In the genomic region with DNA sequence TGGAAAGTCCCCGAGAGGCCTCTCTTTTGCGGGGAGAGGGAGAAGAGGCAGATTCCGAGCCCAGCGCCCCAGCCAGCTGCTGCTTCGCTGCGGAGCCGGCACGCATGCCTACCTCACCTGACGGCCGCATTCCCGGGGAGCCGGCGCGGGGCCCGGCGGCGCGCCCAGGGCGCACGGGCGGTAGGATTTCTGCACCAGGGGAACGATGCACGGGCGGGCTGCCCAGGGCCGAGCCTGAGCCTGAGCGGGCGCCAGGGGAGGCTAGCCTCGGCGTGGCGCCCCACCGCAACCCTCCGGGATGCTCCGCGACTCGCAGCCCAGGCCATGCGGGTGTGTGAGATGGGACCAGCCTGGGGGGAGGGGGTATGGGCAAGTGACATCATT, we compare ENCODE assay signal across 11 cellular contexts.
DNase-seq lines count a peak whose midpoint lies in the region; ATAC-seq and TF ChIP-seq lines count a peak whose summit lies in the region.
"Had no signal": no experiment of that assay in that cellular context is flagged by ENCODE, and none has a peak within 500 bp of the region (broad histone marks: within the 10 kb centered on the region; RNA-seq: fewer than 3 reads in every experiment).

No MANE protein-coding gene starts in this region.

- TF ChIP-seq CTCF in astrocyte of the spinal cord (IDR thresholded peaks at IDR 0.05; ENCODE audit: low read depth, low read length) (no peak), kidney epithelial cell (IDR thresholded peaks at IDR 0.05; ENCODE audit: insufficient read depth, low read length, poor library complexity, severe bottlenecking) (no peak), tibial artery (IDR thresholded peaks at IDR 0.05) (no peak)

- H3K27ac Mint-ChIP-seq in activated naive CD4-positive, alpha-beta T cell treated with anti-CD3 and anti-CD28 coated beads, Interleukin-2, amount 50 U/mL, for 24 hours, result no peak overlapping the region

- H3K4me3 ChIP-seq in astrocyte of the spinal cord (ENCODE audit: low read depth, low read length) (peak overlapping the region; percentile 26), kidney epithelial cell (ENCODE audit: low read depth, low read length) (peak overlapping the region; percentile 20), tibial artery (peak overlapping the region; percentile 43 to 53)

- peaks cover 32% of the 10 kb centered on the region for H3K4me1 Mint-ChIP-seq in activated naive CD4-positive, alpha-beta T cell treated with anti-CD3 and anti-CD28 coated beads, Interleukin-2, amount 50 U/mL, for 24 hours

- H3K27me3 Mint-ChIP-seq in activated naive CD4-positive, alpha-beta T cell treated with anti-CD3 and anti-CD28 coated beads, Interleukin-2, amount 50 U/mL, for 24 hours, result peaks cover 2% of the 10 kb centered on the region

- H3K36me3 ChIP-seq in kidney epithelial cell (ENCODE audit: control insufficient read depth, insufficient read depth, low read length), result no peaks in the 10 kb centered on the region
- H3K36me3 ChIP-seq in tibial artery, result no peaks in the 10 kb centered on the region
- H3K36me3 ChIP-seq: Peyer's patch had no signal

- intact Hi-C loops in tibial artery (cut with DNase I; ENCODE audit: low total_unique reads), result no loop called here

- peaks cover 0 to 26% (median 6%) of the 10 kb centered on the region in 4 donors for H3K4me1 ChIP-seq in tibial artery
- H3K4me1 ChIP-seq: Peyer's patch had no signal

- H3K27me3 ChIP-seq in kidney epithelial cell (ENCODE audit: control insufficient read depth, insufficient read depth, low read length) (no peaks in the 10 kb centered on the region), tibial artery (no peaks in the 10 kb centered on the region)
- H3K27me3 ChIP-seq: Peyer's patch had no signal

- H3K27ac ChIP-seq in tibial artery, result peak overlapping the region in 1 of 2 donors; percentile 33
- H3K27ac ChIP-seq: Peyer's patch had no signal

- in situ Hi-C loops in astrocyte of the spinal cord (cut with HindIII; ENCODE audit: low sequenced_read_pairs), result no loop called here

- DNase-seq in activated naive CD4-positive, alpha-beta T cell treated with anti-CD3 and anti-CD28 coated beads, Interleukin-2, amount 50 U/mL, for 16 hours, result no peak
- no peak for DNase-seq in astrocyte of the spinal cord (ENCODE audit: low read depth, low spot score)
- DNase-seq in kidney epithelial cell (ENCODE audit: low read depth), result no peak
- no peak for DNase-seq in tibial artery
- DNase-seq in NCI-H1105 treated with DMSO at 0.1 percent for 48 hours (lab: John Stamatoyannopoulos, UW), result no peak
- DNase-seq in NCI-H1092 treated with DMSO at 0.1 percent for 48 hours (lab: John Stamatoyannopoulos, UW), result no peak
- DNase-seq: Karpas-422; Peyer's patch; stimulated activated naive CD4-positive, alpha-beta T cell had no signal

- H3K9me3 ChIP-seq in tibial artery, result no peaks in the 10 kb centered on the region
- H3K9me3 ChIP-seq: Peyer's patch had no signal

- ATAC-seq in GM19397 (IDR thresholded peaks at IDR 0.05; ENCODE audit: unreplicated experiment), result no peak

- H3K4me3 Mint-ChIP-seq in activated naive CD4-positive, alpha-beta T cell treated with anti-CD3 and anti-CD28 coated beads, Interleukin-2, amount 50 U/mL, for 24 hours, result peak overlapping the region; percentile 90

- no peaks in the 10 kb centered on the region for H3K9me3 Mint-ChIP-seq in activated naive CD4-positive, alpha-beta T cell treated with anti-CD3 and anti-CD28 coated beads, Interleukin-2, amount 50 U/mL, for 24 hours

- H3K36me3 Mint-ChIP-seq in activated naive CD4-positive, alpha-beta T cell treated with anti-CD3 and anti-CD28 coated beads, Interleukin-2, amount 50 U/mL, for 24 hours, result no peaks in the 10 kb centered on the region
